In the genomic region with DNA sequence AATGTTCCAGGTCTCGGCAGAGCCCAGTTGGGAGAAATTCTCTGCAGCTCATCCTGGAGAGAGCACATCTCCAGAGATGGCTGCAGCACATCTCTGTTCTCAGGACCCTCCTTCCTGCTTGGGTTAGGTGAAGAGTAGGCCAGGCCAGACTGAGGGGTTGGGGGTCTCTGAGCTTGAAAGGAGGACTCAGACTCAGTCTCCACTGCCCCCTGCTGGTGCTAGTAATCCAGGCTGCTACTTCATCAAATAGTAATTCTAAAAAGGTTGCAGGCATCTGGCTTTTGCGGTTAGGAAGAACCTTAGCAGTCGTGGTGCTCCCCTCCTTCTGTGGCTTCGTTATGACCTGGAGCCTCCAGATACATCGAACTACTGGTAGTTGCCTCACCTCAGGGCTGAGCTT, we compare ENCODE assay signal across 8 cellular contexts. TPM values are rescaled to one million over a fixed set of nuclear protein-coding genes. Genes with fewer than 3 reads are reported as not detected.
DNase-seq lines count a peak whose midpoint lies in the region; ATAC-seq, FAIRE-seq and TF ChIP-seq lines count a peak whose summit lies in the region.
"Had no signal": no experiment of that assay in that cellular context is flagged by ENCODE, and none has a peak within 500 bp of the region (broad histone marks: within the 10 kb centered on the region; RNA-seq: fewer than 3 reads in every experiment).

No MANE protein-coding gene starts in this region.

- no peak for FAIRE-seq in GM19239 (lab: Jason Lieb, UNC)
- FAIRE-seq: islet of Langerhans had no signal

- DNase-seq in ELR (ENCODE audit: low read depth) (peak; percentile 51), myocyte (ENCODE audit: low read depth) (peak; percentile 63), GM19239 (ENCODE audit: insufficient read length, low spot score) (no peak)

- ATAC-seq in HG03457 (IDR thresholded peaks at IDR 0.05; ENCODE audit: unreplicated experiment) (no peak), HG03439 (IDR thresholded peaks at IDR 0.05; ENCODE audit: unreplicated experiment) (no peak)

- H3K27ac Mint-ChIP-seq in brain, result peak overlapping the region in 4 of 5 experiments; percentile 32 to 84 (median 38)

- TF ChIP-seq CTCF in LNCAP (IDR thresholded peaks at IDR 0.05), result peak; percentile 71
- peak; percentile 84 to 92 for TF ChIP-seq CTCF in brain (conservative IDR thresholded peaks at IDR 0.05)

- peaks cover 51% of the 10 kb centered on the region for H3K4me1 Mint-ChIP-seq in brain

- H3K4me3 Mint-ChIP-seq in brain, result no peak overlapping the region

- H3K9me3 Mint-ChIP-seq in brain, result no peaks in the 10 kb centered on the region

- peaks cover 19% of the 10 kb centered on the region for H3K36me3 Mint-ChIP-seq in brain

- H3K27me3 Mint-ChIP-seq in brain, result no peaks in the 10 kb centered on the region

RNA-seq across cellular contexts. Expression of a gene that starts 9.7 kb away (rescaled TPM):
- 4.8 TPM for polyA plus RNA-seq in brain (ENCODE audit: insufficient read depth, low read depth, low replicate concordance)
- 15.5 and 29.3 TPM in 2 replicates for total RNA-seq in myocyte
- 11.0 TPM for polyA plus RNA-seq in myocyte (2012)
